Comparison of ENCODE assay signal across 15 cellular contexts in genomic region chr10:112261281-112261822, GRCh38. TPM values are rescaled to one million over a fixed set of nuclear protein-coding genes. Genes with fewer than 3 reads are reported as not detected.
DNase-seq lines count a peak whose midpoint lies in the region; ATAC-seq and TF ChIP-seq lines count a peak whose summit lies in the region.
"Had no signal": no experiment of that assay in that cellular context is flagged by ENCODE, and none has a peak within 500 bp of the region (broad histone marks: within the 10 kb centered on the region; RNA-seq: fewer than 3 reads in every experiment).

No MANE protein-coding gene starts in this region.

- H3K27ac ChIP-seq in lower lobe of right lung, result no peak overlapping the region
- H3K27ac ChIP-seq in upper lobe of right lung, result peak overlapping the region; percentile 60
- H3K27ac ChIP-seq: skin epidermis had no signal

- peak overlapping the region; percentile 88 for H3K27ac Mint-ChIP-seq in HFFc6
- no peak overlapping the region for H3K27ac Mint-ChIP-seq in T-helper 2 cell treated with Interferon-gamma antibody and Interleukin-4, amounts not matched to agents 5 μg/mL and 100 μg/mL, for 36 hours
- H3K27ac Mint-ChIP-seq: activated naive CD8-positive, alpha-beta T cell treated with anti-CD3 and anti-CD28 coated beads, Interleukin-2, amount 10 ng/mL, durations not matched to agents 7 days and 5 days; natural killer cell had no signal

- 0 out of 2 replicates have a peak, but pooled peaks cover 5% of the 10 kb centered on the region for H3K36me3 Mint-ChIP-seq in HFFc6 (ENCODE audit: low read depth)
- H3K36me3 Mint-ChIP-seq in T-helper 2 cell treated with Interferon-gamma antibody and Interleukin-4, amounts not matched to agents 5 μg/mL and 100 μg/mL, for 36 hours (ENCODE audit: low read depth), result no peaks in the 10 kb centered on the region
- H3K36me3 Mint-ChIP-seq: activated naive CD8-positive, alpha-beta T cell treated with anti-CD3 and anti-CD28 coated beads, Interleukin-2, amount 10 ng/mL, durations not matched to agents 7 days and 5 days; natural killer cell had no signal

- no peaks in the 10 kb centered on the region for H3K27me3 ChIP-seq in lower lobe of right lung (ENCODE audit: low read depth)
- no peaks in the 10 kb centered on the region for H3K27me3 ChIP-seq in upper lobe of right lung

- H3K4me1 ChIP-seq in lower lobe of right lung (no peaks in the 10 kb centered on the region), upper lobe of right lung (peaks cover 3% of the 10 kb centered on the region)

- ATAC-seq in lower lobe of right lung (peak; percentile 61 to 79), upper lobe of right lung (peak; percentile 78)
- ATAC-seq: natural killer cell had no signal

- DNase-seq in HFFc6 (peak; percentile 67), erythroblast (lab: John Stamatoyannopoulos, UW) (peak; percentile 28 to 31), lower lobe of right lung (no peak), upper lobe of right lung (no peak), DMS53 treated with DMSO at 0.1 percent for 48 hours (lab: John Stamatoyannopoulos, UW; ENCODE audit: unreplicated experiment) (no peak), iPS-NIHi7 (ENCODE audit: extremely low spot score) (no peak)
- no peak for DNase-seq in T-helper 2 cell treated with Interferon-gamma antibody and Interleukin-4, amounts not matched to agents 5 μg/mL and 100 μg/mL, for 36 hours (ENCODE audit: low spot score)
- DNase-seq: activated CD8-positive, alpha-beta memory T cell treated with anti-CD3 and anti-CD28 coated beads, Interleukin-2, amount 50 U/mL, for 48 hours; activated naive CD8-positive, alpha-beta T cell treated with anti-CD3 and anti-CD28 coated beads, Interleukin-2, amount 10 ng/mL, durations not matched to agents 7 days and 5 days; foreskin melanocyte; natural killer cell; NCI-H1105 treated with DMSO at 0.1 percent for 48 hours had no signal

- H3K4me3 Mint-ChIP-seq in HFFc6, result peak overlapping the region; percentile 22
- no peak overlapping the region for H3K4me3 Mint-ChIP-seq in T-helper 2 cell treated with Interferon-gamma antibody and Interleukin-4, amounts not matched to agents 5 μg/mL and 100 μg/mL, for 36 hours
- H3K4me3 Mint-ChIP-seq: activated naive CD8-positive, alpha-beta T cell treated with anti-CD3 and anti-CD28 coated beads, Interleukin-2, amount 10 ng/mL, durations not matched to agents 7 days and 5 days; natural killer cell had no signal

- H3K9me3 Mint-ChIP-seq in HFFc6, result no peaks in the 10 kb centered on the region
- H3K9me3 Mint-ChIP-seq in T-helper 2 cell treated with Interferon-gamma antibody and Interleukin-4, amounts not matched to agents 5 μg/mL and 100 μg/mL, for 36 hours, result no peaks in the 10 kb centered on the region
- H3K9me3 Mint-ChIP-seq: activated naive CD8-positive, alpha-beta T cell treated with anti-CD3 and anti-CD28 coated beads, Interleukin-2, amount 10 ng/mL, durations not matched to agents 7 days and 5 days; natural killer cell had no signal

- peaks cover 35% of the 10 kb centered on the region for H3K4me1 Mint-ChIP-seq in HFFc6 (ENCODE audit: low read depth)
- no peaks in the 10 kb centered on the region for H3K4me1 Mint-ChIP-seq in T-helper 2 cell treated with Interferon-gamma antibody and Interleukin-4, amounts not matched to agents 5 μg/mL and 100 μg/mL, for 36 hours (ENCODE audit: low read depth)
- H3K4me1 Mint-ChIP-seq: activated naive CD8-positive, alpha-beta T cell treated with anti-CD3 and anti-CD28 coated beads, Interleukin-2, amount 10 ng/mL, durations not matched to agents 7 days and 5 days; natural killer cell had no signal

- TF ChIP-seq CTCF in HFFc6 (IDR thresholded peaks at IDR 0.05), result no peak
- TF ChIP-seq CTCF in lower lobe of right lung (IDR thresholded peaks at IDR 0.05), result no peak
- no peak for TF ChIP-seq CTCF in upper lobe of right lung (IDR thresholded peaks at IDR 0.05)

- intact Hi-C loops in lower lobe of right lung (cut with DNase I), result no loop called here
- intact Hi-C loops in upper lobe of right lung (cut with DNase I), result no loop called here

- H3K4me3 ChIP-seq in lower lobe of right lung (no peak overlapping the region), upper lobe of right lung (no peak overlapping the region)
- H3K4me3 ChIP-seq: coronary artery, skin epidermis had no signal

- H3K9me3 ChIP-seq in lower lobe of right lung (no peaks in the 10 kb centered on the region), upper lobe of right lung (no peaks in the 10 kb centered on the region)

- TF ChIP-seq POLR2A in erythroblast (IDR thresholded peaks at IDR 0.05; ENCODE audit: low read length), result no peak

- H3K27me3 Mint-ChIP-seq in HFFc6 (ENCODE audit: insufficient read depth), result no peaks in the 10 kb centered on the region
- no peaks in the 10 kb centered on the region for H3K27me3 Mint-ChIP-seq in T-helper 2 cell treated with Interferon-gamma antibody and Interleukin-4, amounts not matched to agents 5 μg/mL and 100 μg/mL, for 36 hours (ENCODE audit: low read depth)

- H3K36me3 ChIP-seq in lower lobe of right lung, result no peaks in the 10 kb centered on the region
- no peaks in the 10 kb centered on the region for H3K36me3 ChIP-seq in upper lobe of right lung

RNA-seq across cellular contexts. Expression of gene TECTB, which starts 21.8 kb away (rescaled TPM):
- not detected for total RNA-seq in HFFc6 (2021; fragmentation: NEBNext Ultra II Directional; extraction: Animal tissue kit (Norgen Biotek cat#: 25700))
- total RNA-seq in lower lobe of right lung (not detected), upper lobe of right lung (not detected)
- total RNA-seq: activated naive CD8-positive, alpha-beta T cell treated with anti-CD3 and anti-CD28 coated beads, Interleukin-2, amount 10 ng/mL, durations not matched to agents 7 days and 5 days; natural killer cell; subcutaneous adipose tissue had no signal

Comparison
In these comparisons a context has a peak if more than half of its experiments do, and no peak if none do; other contexts are left out.
1. DNase-seq: peak in HFFc6 (single experiment) and erythroblast (2 of 2); none in lower lobe of right lung (single experiment), upper lobe of right lung (single experiment), T-helper 2 cell treated with Interferon-gamma antibody and Interleukin-4, amounts not matched to agents 5 μg/mL and 100 μg/mL, for 36 hours (single experiment), DMS53 treated with DMSO at 0.1 percent for 48 hours (single experiment) and iPS-NIHi7 (single experiment).